Comparison of ENCODE assay signal across 1 cellular context in genomic region chr10:58508316-58508715, GRCh38.
TF ChIP-seq lines count a peak whose summit lies in the region.

No MANE protein-coding gene starts in this region.

TF ChIP-seq in IMR-90, 13 proteins besides CTCF, POLR2A, EP300 and RAD21 (continued from another document):
- TF ChIP-seq, protein P1, sequence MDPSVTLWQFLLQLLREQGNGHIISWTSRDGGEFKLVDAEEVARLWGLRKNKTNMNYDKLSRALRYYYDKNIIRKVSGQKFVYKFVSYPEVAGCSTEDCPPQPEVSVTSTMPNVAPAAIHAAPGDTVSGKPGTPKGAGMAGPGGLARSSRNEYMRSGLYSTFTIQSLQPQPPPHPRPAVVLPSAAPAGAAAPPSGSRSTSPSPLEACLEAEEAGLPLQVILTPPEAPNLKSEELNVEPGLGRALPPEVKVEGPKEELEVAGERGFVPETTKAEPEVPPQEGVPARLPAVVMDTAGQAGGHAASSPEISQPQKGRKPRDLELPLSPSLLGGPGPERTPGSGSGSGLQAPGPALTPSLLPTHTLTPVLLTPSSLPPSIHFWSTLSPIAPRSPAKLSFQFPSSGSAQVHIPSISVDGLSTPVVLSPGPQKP (IDR thresholded peaks at IDR 0.05; ENCODE audit: borderline replicate concordance, low read depth, low read length) = no peak
- TF ChIP-seq SMC3 (IDR thresholded peaks at IDR 0.05; ENCODE audit: low read depth, low read length) (no peak), MAFK (IDR thresholded peaks at IDR 0.05; ENCODE audit: low read depth, low read length) (no peak), RFX5 (IDR thresholded peaks at IDR 0.05; ENCODE audit: low read depth, low read length) (no peak), BHLHE40 (IDR thresholded peaks at IDR 0.05; ENCODE audit: low read depth, low read length) (no peak), NFE2L2 (IDR thresholded peaks at IDR 0.05; ENCODE audit: low read depth, low read length) (no peak), RCOR1 (IDR thresholded peaks at IDR 0.05; ENCODE audit: insufficient replicate concordance, low read length) (no peak)
- TF ChIP-seq, protein P2, sequence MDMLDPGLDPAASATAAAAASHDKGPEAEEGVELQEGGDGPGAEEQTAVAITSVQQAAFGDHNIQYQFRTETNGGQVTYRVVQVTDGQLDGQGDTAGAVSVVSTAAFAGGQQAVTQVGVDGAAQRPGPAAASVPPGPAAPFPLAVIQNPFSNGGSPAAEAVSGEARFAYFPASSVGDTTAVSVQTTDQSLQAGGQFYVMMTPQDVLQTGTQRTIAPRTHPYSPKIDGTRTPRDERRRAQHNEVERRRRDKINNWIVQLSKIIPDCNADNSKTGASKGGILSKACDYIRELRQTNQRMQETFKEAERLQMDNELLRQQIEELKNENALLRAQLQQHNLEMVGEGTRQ (IDR thresholded peaks at IDR 0.05; ENCODE audit: low read depth, low read length) = no peak
